In genomic region chr2:70479816-70480215, GRCh38 we compare ENCODE assay signal across 13 cellular contexts.
"Had no signal": no experiment of that assay in that cellular context is flagged by ENCODE, and none has a peak within 500 bp of the region (broad histone marks: within the 10 kb centered on the region; RNA-seq: fewer than 3 reads in every experiment).

No MANE protein-coding gene starts in this region.

- H2AFZ ChIP-seq: parathyroid adenoma had no signal

- DNase-seq: activated CD4-positive, alpha-beta T cell treated with anti-CD3 and anti-CD28 coated beads for 48 hours; activated CD8-positive, alpha-beta memory T cell treated with anti-CD3 and anti-CD28 coated beads for 24 hours; activated naive CD4-positive, alpha-beta T cell treated with anti-CD3 and anti-CD28 coated beads for 36 hours; naive thymus-derived CD4-positive, alpha-beta T cell; stimulated activated CD4-positive, alpha-beta T cell treated with anti-CD3 and anti-CD28 coated beads, Interleukin-15, amount 100 ng/mL, for 24 hours; stimulated activated CD4-positive, alpha-beta T cell treated with anti-CD3 and anti-CD28 coated beads, Interleukin-4, amount 100 ng/mL, for 4 hours; uterus; WERI-Rb-1 had no signal

- H3K27me3 Mint-ChIP-seq: activated T-helper 17 cell treated with anti-CD3 and anti-CD28 coated beads, Interleukin-2, amount 50 U/mL, for 72 hours had no signal

- H3K79me2 ChIP-seq: parathyroid adenoma had no signal

- H3K4me1 ChIP-seq: uterus had no signal

- H3K4me1 Mint-ChIP-seq: activated T-helper 17 cell treated with anti-CD3 and anti-CD28 coated beads, Interleukin-2, amount 50 U/mL, for 72 hours had no signal

- H3K9me3 ChIP-seq: esophagus muscularis mucosa, uterus had no signal

- H3K36me3 ChIP-seq: esophagus muscularis mucosa, uterus, WERI-Rb-1 had no signal

- FAIRE-seq: astrocyte, endometrium had no signal

- H3K4me3 Mint-ChIP-seq: activated naive CD4-positive, alpha-beta T cell treated with anti-CD3 and anti-CD28 coated beads for 36 hours; activated T-helper 17 cell treated with anti-CD3 and anti-CD28 coated beads, Interleukin-2, amount 50 U/mL, for 72 hours; naive thymus-derived CD4-positive, alpha-beta T cell had no signal

- H3K27me3 ChIP-seq: esophagus muscularis mucosa, uterus had no signal

- H3K9me3 Mint-ChIP-seq: activated naive CD4-positive, alpha-beta T cell treated with anti-CD3 and anti-CD28 coated beads for 36 hours; activated T-helper 17 cell treated with anti-CD3 and anti-CD28 coated beads, Interleukin-2, amount 50 U/mL, for 72 hours had no signal

- H3K4me3 ChIP-seq: esophagus muscularis mucosa, uterus had no signal

- ATAC-seq: activated T-helper 17 cell treated with anti-CD3 and anti-CD28 coated beads, Interleukin-2, amount 50 U/mL, for 72 hours; naive thymus-derived CD4-positive, alpha-beta T cell had no signal

- H3K27ac Mint-ChIP-seq: activated naive CD4-positive, alpha-beta T cell treated with anti-CD3 and anti-CD28 coated beads for 36 hours; activated T-helper 17 cell treated with anti-CD3 and anti-CD28 coated beads, Interleukin-2, amount 50 U/mL, for 72 hours; naive thymus-derived CD4-positive, alpha-beta T cell had no signal

- H3K27ac ChIP-seq: esophagus muscularis mucosa, parathyroid adenoma, uterus, WERI-Rb-1 had no signal

- H3K9ac ChIP-seq: parathyroid adenoma had no signal
